Comparison of ENCODE assay signal across 1 cellular context in the genomic region with DNA sequence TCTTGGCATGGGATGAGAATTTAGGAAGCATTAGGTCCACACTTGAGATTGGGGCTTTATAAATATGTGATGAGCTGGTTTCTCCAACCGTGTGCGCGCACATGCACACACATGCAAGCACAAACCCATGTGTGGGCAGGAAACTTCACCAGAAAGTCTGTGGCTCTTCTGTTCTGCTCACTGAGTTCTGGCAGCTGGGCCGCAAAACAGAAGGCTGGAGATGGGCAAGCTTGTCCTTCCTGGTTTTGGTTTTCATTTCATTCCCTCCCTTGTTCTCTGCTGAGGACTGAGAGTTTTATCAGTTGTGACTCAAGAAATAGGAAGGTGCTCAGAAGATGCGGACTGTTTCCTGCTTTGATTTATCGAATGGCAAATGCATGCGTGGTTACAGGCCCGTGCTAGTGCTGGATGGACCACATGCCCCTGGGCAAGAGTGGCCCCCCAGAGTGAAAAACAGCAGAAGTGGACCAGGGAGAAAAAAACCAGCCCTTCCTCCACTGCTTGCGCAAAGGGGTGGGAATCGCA.
TF ChIP-seq lines count a peak whose summit lies in the region.

No MANE protein-coding gene starts in this region.

TF ChIP-seq in IMR-90, 13 proteins besides CTCF, POLR2A, EP300 and RAD21 (continued from another document):
- TF ChIP-seq ELK1 (IDR thresholded peaks at IDR 0.05; ENCODE audit: borderline replicate concordance, low read depth, low read length) (no peak), CHD1 (IDR thresholded peaks at IDR 0.05; ENCODE audit: low read depth, low read length) (no peak), RFX5 (IDR thresholded peaks at IDR 0.05; ENCODE audit: low read depth, low read length) (no peak), RCOR1 (IDR thresholded peaks at IDR 0.05; ENCODE audit: insufficient replicate concordance, low read length) (no peak), FOS (IDR thresholded peaks at IDR 0.05; ENCODE audit: low read depth, low read length) (no peak), MAFK (IDR thresholded peaks at IDR 0.05; ENCODE audit: low read depth, low read length) (no peak), NFE2L2 (IDR thresholded peaks at IDR 0.05; ENCODE audit: low read depth, low read length) (no peak), USF2 (IDR thresholded peaks at IDR 0.05; ENCODE audit: low read depth, low read length) (no peak), MXI1 (IDR thresholded peaks at IDR 0.05; ENCODE audit: borderline replicate concordance, low read depth, low read length) (no peak)
TF ChIP-seq in IMR-90: peak in this region for 0.
